ENCODE assay signal across 38 cellular contexts in the genomic region with DNA sequence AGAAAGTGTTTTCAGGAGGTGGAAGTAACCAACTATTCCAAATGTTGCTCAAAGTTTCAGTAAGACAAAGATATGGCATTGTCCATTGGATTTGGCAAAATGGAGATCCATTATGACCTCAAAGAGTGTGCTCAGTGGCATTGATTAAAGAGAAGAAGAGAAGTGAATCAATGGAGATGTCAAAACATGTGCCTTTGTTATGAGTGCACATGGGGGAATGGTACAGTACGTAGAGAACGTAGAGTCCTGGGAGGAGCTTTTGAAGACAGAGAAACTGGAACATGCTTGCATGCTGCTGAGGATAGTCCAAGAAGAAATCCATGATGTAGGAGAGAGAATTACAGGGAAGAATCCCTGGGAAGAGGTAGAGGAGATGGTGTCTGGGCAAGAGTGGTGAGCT. TPM values are rescaled to one million over a fixed set of nuclear protein-coding genes. Genes with fewer than 3 reads are reported as not detected.
"Had no signal": no experiment of that assay in that cellular context is flagged by ENCODE, and none has a peak within 500 bp of the region (broad histone marks: within the 10 kb centered on the region; RNA-seq: fewer than 3 reads in every experiment).

No MANE protein-coding gene starts in this region.

- FAIRE-seq: astrocyte, bronchial epithelial cell had no signal

- H3K27me3 ChIP-seq: adrenal gland, ascending aorta, body of pancreas, brain microvascular endothelial cell had no signal

- DNase-seq: activated effector memory CD4-positive, alpha-beta T cell treated with anti-CD3 and anti-CD28 coated beads, Interleukin-2, amount 50 U/mL, for 16 hours; activated effector memory CD4-positive, alpha-beta T cell treated with Interleukin-2 at 50 U/mL for 16 hours; activated gamma-delta T cell; activated gamma-delta T cell treated with Interleukin-2 at 50 U/mL for 16 hours; activated naive CD4-positive, alpha-beta T cell; activated naive CD4-positive, alpha-beta T cell treated with anti-CD3 and anti-CD28 coated beads for 36 hours; activated naive CD4-positive, alpha-beta T cell treated with anti-CD3 and anti-CD28 coated beads, Interleukin-2, amount 10 ng/mL, durations not matched to agents 7 days and 5 days; activated naive CD4-positive, alpha-beta T cell treated with anti-CD3 and anti-CD28 coated beads, Interleukin-2, amount 50 U/mL, for 16 hours; activated naive CD4-positive, alpha-beta T cell treated with Interleukin-2 at 50 U/mL for 16 hours; activated naive CD8-positive, alpha-beta T cell treated with anti-CD3 and anti-CD28 coated beads for 36 hours; activated naive CD8-positive, alpha-beta T cell treated with anti-CD3 and anti-CD28 coated beads, Interleukin-2, amount 10 ng/mL, durations not matched to agents 7 days and 5 days; activated naive CD8-positive, alpha-beta T cell treated with anti-CD3 and anti-CD28 coated beads, Interleukin-2, amount 50 U/mL, for 24 hours; activated T-cell treated with anti-CD3 and anti-CD28 coated beads, Interleukin-2, amount 50 U/mL, for 1 hour; activated T-cell treated with anti-CD3 and anti-CD28 coated beads, Interleukin-2, amount 50 U/mL, for 24 hours; activated T-cell treated with anti-CD3 and anti-CD28 coated beads, Interleukin-2, amount 50 U/mL, for 4 hours; activated T-cell treated with anti-CD3 and anti-CD28 coated beads, Interleukin-2, amount 50 U/mL, for 48 hours; activated T-cell treated with anti-CD3 and anti-CD28 coated beads, Interleukin-2, amount 50 U/mL, for 72 hours; adrenal gland; amniotic stem cell; amygdala; anterior cingulate cortex; aorta; body of pancreas; brain microvascular endothelial cell; caudate nucleus; central memory CD4-positive, alpha-beta T cell; cerebellar nuclear complex had no signal

- ATAC-seq: activated naive CD4-positive, alpha-beta T cell treated with anti-CD3 and anti-CD28 coated beads, Interleukin-2, amount 50 U/mL, for 72 hours; activated naive CD8-positive, alpha-beta T cell treated with anti-CD3 and anti-CD28 coated beads, Interleukin-2, amount 50 U/mL, for 24 hours; activated T-cell treated with anti-CD3 and anti-CD28 coated beads, Interleukin-2, amount 50 U/mL, for 4 hours; activated T-cell treated with anti-CD3 and anti-CD28 coated beads, Interleukin-2, amount 50 U/mL, for 72 hours; activated T-helper 17 cell treated with anti-CD3 and anti-CD28 coated beads, Interleukin-2, amount 50 U/mL, for 72 hours; body of pancreas had no signal

- H3K4me1 ChIP-seq: adrenal gland, ascending aorta, body of pancreas, breast epithelium had no signal

- H3K36me3 ChIP-seq: adrenal gland, ascending aorta, brain microvascular endothelial cell, breast epithelium, cardiac muscle cell had no signal

- H3K4me3 ChIP-seq: adrenal gland, ascending aorta, body of pancreas, breast epithelium, cardiac muscle cell had no signal

- H3K9me3 ChIP-seq: adrenal gland, ascending aorta, body of pancreas, breast epithelium had no signal

- H3K27ac ChIP-seq: adrenal gland, ascending aorta, body of pancreas, brain microvascular endothelial cell, breast epithelium, cardiac muscle cell had no signal

RNA-seq across cellular contexts. Expression of gene PAX1, which starts 42.0 kb away (rescaled TPM):
- total RNA-seq: activated naive CD4-positive, alpha-beta T cell treated with anti-CD3 and anti-CD28 coated beads for 36 hours; activated naive CD4-positive, alpha-beta T cell treated with anti-CD3 and anti-CD28 coated beads, Interleukin-2, amount 50 U/mL, for 72 hours; activated naive CD8-positive, alpha-beta T cell treated with anti-CD3 and anti-CD28 coated beads for 36 hours; activated naive CD8-positive, alpha-beta T cell treated with anti-CD3 and anti-CD28 coated beads, Interleukin-2, amount 10 ng/mL, durations not matched to agents 7 days and 5 days; activated T-cell treated with anti-CD3 and anti-CD28 coated beads, Interleukin-2, amount 50 U/mL, for 4 hours; activated T-cell treated with anti-CD3 and anti-CD28 coated beads, Interleukin-2, amount 50 U/mL, for 72 hours; activated T-helper 1 cell treated with anti-CD3 and anti-CD28 coated beads, Interleukin-12 subunit alpha, Interleukin-12 subunit beta, Interleukin-2, Interleukin-4 antibody, amounts not matched to agents 30 ng/mL and 10 ng/mL and 1 ng/mL, durations not matched to agents 14 hours and 24 hours and 36 hours; activated T-helper 17 cell treated with anti-CD3 and anti-CD28 coated beads, Interleukin-2, amount 50 U/mL, for 72 hours; activated T-helper 2 cell treated with anti-CD3 and anti-CD28 coated beads, Interferon-gamma antibody, Interleukin-2, Interleukin-4, amounts not matched to agents 10 μg/mL and 5 μg/mL and 100 μg/mL, durations not matched to agents 14 hours and 24 hours and 36 hours; adrenal gland; aorta; ascending aorta; astrocyte; body of pancreas; breast epithelium; bronchial epithelial cell; cardiac muscle cell; cerebellum; chondrocyte had no signal
- polyA plus RNA-seq: adrenal gland, aorta, cardiac muscle cell had no signal
